1 cellular context compared by ENCODE assay signal in genomic region chr1:146376708-146377496, GRCh38.
TF ChIP-seq lines count a peak whose summit lies in the region.
"Not testable (repeated sequence)": the region's sequence is repeated elsewhere in the genome, so short reads cannot be mapped to it uniquely, and the experiment has no call there.

No MANE protein-coding gene starts in this region.

TF ChIP-seq in HepG2, 621 proteins besides CTCF, POLR2A, EP300 and RAD21 (continued from another document and continues in another):
- TF ChIP-seq ZNF615 (CRISPR knock-in tag; IDR thresholded peaks at IDR 0.05; ENCODE audit: borderline replicate concordance), result peak; percentile 50; the same call in 1 of the 2 replicates
- TF ChIP-seq PHF8 (CRISPR knock-in tag; IDR thresholded peaks at IDR 0.05), result 0 out of 2 replicates have a peak, but pooled peaks have one; percentile 21
- peak; percentile 48; the same call in 1 of the 2 replicates for TF ChIP-seq THRA (CRISPR knock-in tag; IDR thresholded peaks at IDR 0.05; ENCODE audit: borderline replicate concordance)
- TF ChIP-seq ATF4 (CRISPR knock-in tag; IDR thresholded peaks at IDR 0.05), result peak; percentile 56 to 71; a peak in 3 of 4 replicates
- 0 out of 2 replicates have a peak, but pooled peaks have one; percentile 57 for TF ChIP-seq SIX1 (CRISPR knock-in tag; IDR thresholded peaks at IDR 0.05; ENCODE audit: borderline replicate concordance)
- peak; percentile 96 for TF ChIP-seq POLR2AphosphoS5 (IDR thresholded peaks at IDR 0.05; ENCODE audit: low read depth, low read length)
- peak; percentile 95 for TF ChIP-seq POLR2G (IDR thresholded peaks at IDR 0.05; ENCODE audit: low read depth, low read length)
- TF ChIP-seq ELF3 (CRISPR knock-in tag; IDR thresholded peaks at IDR 0.05), result peak; percentile 45; the same call in 1 of the 2 replicates
- TF ChIP-seq PPARG (CRISPR knock-in tag; conservative IDR thresholded peaks at IDR 0.05), result peak; percentile 59
- TF ChIP-seq RXRA (CRISPR knock-in tag; IDR thresholded peaks at IDR 0.05), result peak; percentile 32; the same call in 1 of the 2 replicates
- TF ChIP-seq GABPA (IDR thresholded peaks at IDR 0.05; ENCODE audit: low read depth, low read length); CREM (CRISPR knock-in tag; IDR thresholded peaks at IDR 0.05); ZHX2 (CRISPR knock-in tag; IDR thresholded peaks at IDR 0.05; ENCODE audit: borderline replicate concordance): not testable (repeated sequence)
- TF ChIP-seq GABPA (CRISPR knock-in tag; IDR thresholded peaks at IDR 0.05; ENCODE audit: low read depth), result 0 out of 2 replicates have a peak, but pooled peaks have one; percentile 7
- 0 out of 2 replicates have a peak, but pooled peaks have one; percentile 30 for TF ChIP-seq FOSL2 (CRISPR knock-in tag; IDR thresholded peaks at IDR 0.05)
- peak; percentile 48 for TF ChIP-seq UBTF (CRISPR knock-in tag; IDR thresholded peaks at IDR 0.05)
- peak; percentile 26 for TF ChIP-seq TBL1XR1 (IDR thresholded peaks at IDR 0.05; ENCODE audit: borderline replicate concordance, low read length, partially characterized antibody)
- TF ChIP-seq RFX3 (CRISPR knock-in tag; IDR thresholded peaks at IDR 0.05), result 0 out of 2 replicates have a peak, but pooled peaks have one; percentile 34
- peak; percentile 59; the same call in 1 of the 2 replicates for TF ChIP-seq CREM (IDR thresholded peaks at IDR 0.05)
- peak; percentile 84 for TF ChIP-seq SOX13 (IDR thresholded peaks at IDR 0.05)
- TF ChIP-seq SOX13 (CRISPR knock-in tag; conservative IDR thresholded peaks at IDR 0.05 in 1 of 2, IDR thresholded peaks at IDR 0.05 in 1 of 2), result peak in 1 of 2 experiments; percentile 83; a peak in 2 of 4 replicates
- TF ChIP-seq DR1 (CRISPR knock-in tag; IDR thresholded peaks at IDR 0.05), result peak; percentile 46; the same call in 1 of the 2 replicates
- TF ChIP-seq NKX3-1 (CRISPR knock-in tag; IDR thresholded peaks at IDR 0.05), result peak; percentile 74
- 0 out of 2 replicates have a peak, but pooled peaks have one; percentile 50 for TF ChIP-seq GATAD1 (CRISPR knock-in tag; IDR thresholded peaks at IDR 0.05)
- TF ChIP-seq NR2F2 (IDR thresholded peaks at IDR 0.05; ENCODE audit: borderline replicate concordance, low read depth), result peak; percentile 43; the same call in 1 of the 2 replicates
- peak; percentile 59 for TF ChIP-seq ZC3H13 (CRISPR knock-in tag; IDR thresholded peaks at IDR 0.05)
- TF ChIP-seq ZBTB7A (CRISPR knock-in tag; IDR thresholded peaks at IDR 0.05), result 0 out of 2 replicates have a peak, but pooled peaks have one; percentile 18
- TF ChIP-seq ZSCAN20 (CRISPR knock-in tag; IDR thresholded peaks at IDR 0.05; ENCODE audit: borderline replicate concordance), result 0 out of 2 replicates have a peak, but pooled peaks have one; percentile 45
- 0 out of 2 replicates have a peak, but pooled peaks have one; percentile 24 for TF ChIP-seq KAT7 (CRISPR knock-in tag; IDR thresholded peaks at IDR 0.05; ENCODE audit: borderline replicate concordance)
- peak; percentile 36 for TF ChIP-seq SKI (IDR thresholded peaks at IDR 0.05; ENCODE audit: partially characterized antibody)
- TF ChIP-seq ETV6 (CRISPR knock-in tag; conservative IDR thresholded peaks at IDR 0.05), result peak; percentile 82
- peak; percentile 75; the same call in 1 of the 2 replicates for TF ChIP-seq MIER2 (CRISPR knock-in tag; IDR thresholded peaks at IDR 0.05)
- TF ChIP-seq HNF4A (CRISPR knock-in tag; IDR thresholded peaks at IDR 0.05), result peak; percentile 23; the same call in 1 of the 2 replicates
- TF ChIP-seq ARID2 (CRISPR knock-in tag; IDR thresholded peaks at IDR 0.05; ENCODE audit: borderline replicate concordance), result 0 out of 2 replicates have a peak, but pooled peaks have one; percentile 33
- TF ChIP-seq CCDC6 (CRISPR knock-in tag; IDR thresholded peaks at IDR 0.05), result peak; percentile 71; the same call in 1 of the 2 replicates
- TF ChIP-seq MED1 (CRISPR knock-in tag; IDR thresholded peaks at IDR 0.05), result peak; percentile 92
- TF ChIP-seq MAF1 (CRISPR knock-in tag; IDR thresholded peaks at IDR 0.05; ENCODE audit: borderline replicate concordance), result 0 out of 2 replicates have a peak, but pooled peaks have one; percentile 45
- TF ChIP-seq CBFB (CRISPR knock-in tag; IDR thresholded peaks at IDR 0.05), result 0 out of 2 replicates have a peak, but pooled peaks have one; percentile 39
- peak; percentile 61; the same call in 1 of the 2 replicates for TF ChIP-seq ZNF766 (CRISPR knock-in tag; IDR thresholded peaks at IDR 0.05; ENCODE audit: borderline replicate concordance)
- peak; percentile 94 for TF ChIP-seq POLR2AphosphoS2 (IDR thresholded peaks at IDR 0.05; ENCODE audit: low read depth, low read length)
- TF ChIP-seq TARDBP (CRISPR knock-in tag; IDR thresholded peaks at IDR 0.05), result peak; percentile 41; the same call in 1 of the 2 replicates
- TF ChIP-seq STAT6 (CRISPR knock-in tag; IDR thresholded peaks at IDR 0.05; ENCODE audit: borderline replicate concordance), result 0 out of 2 replicates have a peak, but pooled peaks have one; percentile 22
- TF ChIP-seq TOPORS (CRISPR knock-in tag; IDR thresholded peaks at IDR 0.05), result 0 out of 2 replicates have a peak, but pooled peaks have one; percentile 45
- TF ChIP-seq CSRNP1 (CRISPR knock-in tag; IDR thresholded peaks at IDR 0.05), result 0 out of 2 replicates have a peak, but pooled peaks have one; percentile 29
- TF ChIP-seq GFI1 (CRISPR knock-in tag; IDR thresholded peaks at IDR 0.05; ENCODE audit: borderline replicate concordance), result 0 out of 2 replicates have a peak, but pooled peaks have one; percentile 50
- TF ChIP-seq REPIN1 (CRISPR knock-in tag; IDR thresholded peaks at IDR 0.05; ENCODE audit: borderline replicate concordance, low read depth), result peak; percentile 92
- TF ChIP-seq JUNB (CRISPR knock-in tag; IDR thresholded peaks at IDR 0.05; ENCODE audit: borderline replicate concordance), result peak; percentile 71; the same call in 1 of the 2 replicates
- 0 out of 2 replicates have a peak, but pooled peaks have one; percentile 8 for TF ChIP-seq ZHX2 (IDR thresholded peaks at IDR 0.05; ENCODE audit: low read depth)
- 0 out of 4 replicates have a peak, but pooled peaks of 1 of the 2 experiments have one; percentile 24 for TF ChIP-seq HMGXB4 (CRISPR knock-in tag; IDR thresholded peaks at IDR 0.05; ENCODE audit: borderline replicate concordance in 1 of 2, low read depth in 1 of 2)
